Comparison of ENCODE assay signal across 9 cellular contexts in genomic region chr16:57479422-57480126, GRCh38. TPM values are rescaled to one million over a fixed set of nuclear protein-coding genes. Genes with fewer than 3 reads are reported as not detected.
DNase-seq lines count a peak whose midpoint lies in the region; ATAC-seq, FAIRE-seq and TF ChIP-seq lines count a peak whose summit lies in the region.
"Had no signal": no experiment of that assay in that cellular context is flagged by ENCODE, and none has a peak within 500 bp of the region (broad histone marks: within the 10 kb centered on the region; RNA-seq: fewer than 3 reads in every experiment).

No MANE protein-coding gene starts in this region.

- H3K9me3 ChIP-seq in breast epithelium (no peaks in the 10 kb centered on the region), kidney (ENCODE audit: control insufficient read depth in 1 of 2, low read length in 2 of 2) (no peaks in the 10 kb centered on the region)
- H3K9me3 ChIP-seq in CD8-positive, alpha-beta T cell (ENCODE audit: low read length): no peaks in the 10 kb centered on the region

- peaks cover 0 to 18% of the 10 kb centered on the region in 2 donors for H3K4me1 ChIP-seq in breast epithelium
- H3K4me1 ChIP-seq in kidney (ENCODE audit: control insufficient read depth in 1 of 2, insufficient read depth in 1 of 2, low read depth in 1 of 2, low read length in 2 of 2): peaks cover 42 to 54% of the 10 kb centered on the region in 2 donors
- peaks cover 15% of the 10 kb centered on the region for H3K4me1 ChIP-seq in CD8-positive, alpha-beta T cell (ENCODE audit: insufficient read depth, low read length)

- H3K27ac ChIP-seq in breast epithelium (peak overlapping the region; percentile 12 to 70), kidney (ENCODE audit: low read depth in 2 of 2, low read length in 2 of 2) (peak overlapping the region; percentile 68 to 71)
- no peak overlapping the region for H3K27ac ChIP-seq in CD8-positive, alpha-beta T cell (ENCODE audit: low read depth, low read length)

- H3K27ac Mint-ChIP-seq in MCF 10A (ENCODE audit: low read depth, unreplicated experiment): no peak overlapping the region
- H3K27ac Mint-ChIP-seq in CD8-positive, alpha-beta T cell: no peak overlapping the region
- H3K27ac Mint-ChIP-seq: activated naive CD8-positive, alpha-beta T cell had no signal

- H3K36me3 ChIP-seq in breast epithelium: no peaks in the 10 kb centered on the region
- peaks cover 5 to 6% of the 10 kb centered on the region in 2 donors for H3K36me3 ChIP-seq in kidney (ENCODE audit: control insufficient read depth in 1 of 2, insufficient read depth in 2 of 2, low read length in 2 of 2)
- no peaks in the 10 kb centered on the region for H3K36me3 ChIP-seq in CD8-positive, alpha-beta T cell (ENCODE audit: insufficient read depth, low read length)

- no peak for TF ChIP-seq CTCF in breast epithelium (IDR thresholded peaks at IDR 0.05)
- TF ChIP-seq CTCF in MCF 10A (IDR thresholded peaks at IDR 0.05; ENCODE audit: unreplicated experiment): no peak
- no peak for TF ChIP-seq CTCF in kidney (IDR thresholded peaks at IDR 0.05; ENCODE audit: borderline replicate concordance, extremely low read depth, insufficient read depth)
- no peak for TF ChIP-seq CTCF in CD8-positive, alpha-beta T cell (IDR thresholded peaks at IDR 0.05)

- H3K27me3 Mint-ChIP-seq in MCF 10A (ENCODE audit: insufficient read depth, unreplicated experiment): no peaks in the 10 kb centered on the region
- no peaks in the 10 kb centered on the region for H3K27me3 Mint-ChIP-seq in activated T-cell treated with anti-CD3 and anti-CD28 coated beads, Interleukin-2, amount 50 U/mL, for 4 hours (ENCODE audit: low read depth)
- no peaks in the 10 kb centered on the region for H3K27me3 Mint-ChIP-seq in CD8-positive, alpha-beta T cell (ENCODE audit: low read depth)
- H3K27me3 Mint-ChIP-seq: activated naive CD8-positive, alpha-beta T cell had no signal

- intact Hi-C loops in breast epithelium (cut with DNase I; ENCODE audit: low total_unique reads) (no loop called here), MCF 10A (cut with micrococcal nuclease) (no loop called here), kidney (cut with DNase I) (no loop called here)
- intact Hi-C loops in CD8-positive, alpha-beta T cell (cut with DNase I, micrococcal nuclease): no loop called here

- CTCF ChIA-PET in MCF 10A (lab: Yijun Ruan, JAX): interaction anchor here (0.6 to 1.2 kb wide), 4 partner anchors 40 to 906 kb away, joined by 3 to 5 read pairs (median 4); no protein-coding TSS in a partner anchor
- CTCF ChIA-PET in CD8-positive, alpha-beta T cell (lab: Charles Lee): interaction anchor here (0.7 to 3.3 kb wide), 4 partner anchors 17 to 97 kb away, joined by 3 to 11 read pairs (median 4); partner anchors contain the start of gene POLR2C

- no peaks in the 10 kb centered on the region for H3K27me3 ChIP-seq in breast epithelium
- H3K27me3 ChIP-seq in CD8-positive, alpha-beta T cell (ENCODE audit: insufficient read depth, low read length): no peaks in the 10 kb centered on the region

- no peaks in the 10 kb centered on the region for H3K9me3 Mint-ChIP-seq in MCF 10A (ENCODE audit: unreplicated experiment)
- H3K9me3 Mint-ChIP-seq in activated T-cell treated with anti-CD3 and anti-CD28 coated beads, Interleukin-2, amount 50 U/mL, for 4 hours: no peaks in the 10 kb centered on the region
- H3K9me3 Mint-ChIP-seq in CD8-positive, alpha-beta T cell: no peaks in the 10 kb centered on the region

- no peak for ATAC-seq in GM21367 (IDR thresholded peaks at IDR 0.05; ENCODE audit: unreplicated experiment)
- ATAC-seq in activated T-cell treated with anti-CD3 and anti-CD28 coated beads, Interleukin-2, amount 50 U/mL, for 4 hours: no peak
- no peak for ATAC-seq in CD8-positive, alpha-beta T cell

- POLR2A ChIA-PET in MCF 10A (lab: Yijun Ruan, JAX): interaction anchor here (0.6 kb wide), 1 partner anchor 8 kb away, joined by 3 read pairs; no protein-coding TSS in a partner anchor
- POLR2A ChIA-PET in CD8-positive, alpha-beta T cell (lab: Charles Lee): interaction anchor here (1.6 kb wide), 1 partner anchor 17 kb away, joined by 3 read pairs; no protein-coding TSS in a partner anchor

- peak overlapping the region; percentile 39 to 55 for H3K9ac ChIP-seq in kidney (ENCODE audit: low read length in 2 of 2)

- no TSS peak for BruUV-seq in MCF 10A (replicated peaks; lab: Mats Ljungman, UMichigan)

- H3K4me3 Mint-ChIP-seq in MCF 10A (ENCODE audit: unreplicated experiment): no peak overlapping the region
- no peak overlapping the region for H3K4me3 Mint-ChIP-seq in activated T-cell treated with anti-CD3 and anti-CD28 coated beads, Interleukin-2, amount 50 U/mL, for 4 hours
- no peak overlapping the region for H3K4me3 Mint-ChIP-seq in CD8-positive, alpha-beta T cell
- H3K4me3 Mint-ChIP-seq: activated naive CD8-positive, alpha-beta T cell had no signal

- H3K36me3 Mint-ChIP-seq in MCF 10A (ENCODE audit: insufficient read depth, unreplicated experiment): no peaks in the 10 kb centered on the region
- no peaks in the 10 kb centered on the region for H3K36me3 Mint-ChIP-seq in activated T-cell treated with anti-CD3 and anti-CD28 coated beads, Interleukin-2, amount 50 U/mL, for 4 hours (ENCODE audit: insufficient read depth)
- H3K36me3 Mint-ChIP-seq in CD8-positive, alpha-beta T cell: no peaks in the 10 kb centered on the region
- H3K36me3 Mint-ChIP-seq: activated naive CD8-positive, alpha-beta T cell had no signal

- H3K4me3 ChIP-seq in breast epithelium (peak overlapping the region; percentile 44 to 68 (median 47)), kidney (ENCODE audit: low read length in 2 of 2) (peak overlapping the region; percentile 70 to 72)
- H3K4me3 ChIP-seq in CD8-positive, alpha-beta T cell (ENCODE audit: low read depth, low read length): no peak overlapping the region

- no peak for TF ChIP-seq POLR2A in breast epithelium (IDR thresholded peaks at IDR 0.05)

- no peaks in the 10 kb centered on the region for H3K4me1 Mint-ChIP-seq in MCF 10A (ENCODE audit: insufficient read depth, unreplicated experiment)
- H3K4me1 Mint-ChIP-seq in activated T-cell treated with anti-CD3 and anti-CD28 coated beads, Interleukin-2, amount 50 U/mL, for 4 hours (ENCODE audit: low read depth): peaks cover 13% of the 10 kb centered on the region
- peaks cover 13% of the 10 kb centered on the region for H3K4me1 Mint-ChIP-seq in CD8-positive, alpha-beta T cell (ENCODE audit: low read depth)

- DNase-seq in breast epithelium (ENCODE audit: low spot score in 2 of 2): peak in 1 of 2 donors; percentile 51
- DNase-seq in MCF 10A (ENCODE audit: unreplicated experiment): no peak
- peak; percentile 12 for DNase-seq in brain pericyte (ENCODE audit: low read depth, low spot score)
- DNase-seq in kidney: no peak
- peak; percentile 65 for DNase-seq in stromal cell of bone marrow (ENCODE audit: low read depth)
- no peak for DNase-seq in activated T-cell treated with anti-CD3 and anti-CD28 coated beads, Interleukin-2, amount 50 U/mL, for 4 hours
- DNase-seq in CD8-positive, alpha-beta T cell: no peak

- no peak for FAIRE-seq in kidney (lab: Jason Lieb, UNC)

RNA-seq across cellular contexts. Expression of gene DOK4, which starts 6.7 kb away (rescaled TPM):
- 10 to 100 TPM; 13.1 to 20.3 (median 17.6) TPM for total RNA-seq in breast epithelium
- 6.4 and 7.5 TPM in 2 replicates for total RNA-seq in MCF 10A (2022)
- 63.7 TPM for total RNA-seq in kidney
- polyA plus RNA-seq in kidney (ENCODE audit: insufficient read depth, low read depth, low replicate concordance): 57.2 TPM
- total RNA-seq in activated T-cell treated with anti-CD3 and anti-CD28 coated beads, Interleukin-2, amount 50 U/mL, for 4 hours: 1 to 10 TPM; 1.1 to 2.6 (median 1.6) TPM
- 1 to 10 TPM; 1.7 to 1.9 TPM for total RNA-seq in CD8-positive, alpha-beta T cell

RNA-seq across cellular contexts. Expression of gene POLR2C, which starts 17.1 kb away (rescaled TPM):
- total RNA-seq in breast epithelium (100 to 1,000 TPM; 119 to 129 (median 127) TPM), MCF 10A (2022) (43.3 and 44.8 TPM in 2 replicates), kidney (58.9 TPM)
- polyA plus RNA-seq in kidney (ENCODE audit: insufficient read depth, low read depth, low replicate concordance): 68.9 TPM
- total RNA-seq in activated T-cell treated with anti-CD3 and anti-CD28 coated beads, Interleukin-2, amount 50 U/mL, for 4 hours: 100 to 1,000 TPM; 117 to 130 (median 129) TPM
- total RNA-seq in CD8-positive, alpha-beta T cell: 100 to 1,000 TPM; 101 to 112 TPM

RNA-seq across cellular contexts. Expression of gene COQ9, which starts 32.3 kb away (rescaled TPM):
- 10 to 100 TPM; 36.0 to 42.6 (median 40.7) TPM for total RNA-seq in breast epithelium
- 72.5 and 80.8 TPM in 2 replicates for total RNA-seq in MCF 10A (2022)
- 78.0 TPM for total RNA-seq in kidney
- 200 TPM for polyA plus RNA-seq in kidney (ENCODE audit: insufficient read depth, low read depth, low replicate concordance)
- total RNA-seq in activated T-cell treated with anti-CD3 and anti-CD28 coated beads, Interleukin-2, amount 50 U/mL, for 4 hours: 10 to 100 TPM; 44.5 to 47.2 (median 47.0) TPM
- total RNA-seq in CD8-positive, alpha-beta T cell: 10 to 100 TPM in 1 of 2 experiments, 1 to 10 TPM in 1; 8.1 to 11.7 TPM

RNA-seq across cellular contexts. Expression of gene CIAPIN1, which starts 32.4 kb away (rescaled TPM):
- total RNA-seq in breast epithelium: 10 to 100 TPM; 23.4 to 33.2 (median 28.8) TPM
- total RNA-seq in MCF 10A (2022): 99.9 and 105 TPM in 2 replicates
- 53.6 TPM for total RNA-seq in kidney
- polyA plus RNA-seq in kidney (ENCODE audit: insufficient read depth, low read depth, low replicate concordance): 56.3 TPM
- 100 to 1,000 TPM in 1 of 3 donors, 10 to 100 TPM in 2; 75.9 to 100 (median 92.2) TPM for total RNA-seq in activated T-cell treated with anti-CD3 and anti-CD28 coated beads, Interleukin-2, amount 50 U/mL, for 4 hours
- total RNA-seq in CD8-positive, alpha-beta T cell: 10 to 100 TPM; 28.6 to 29.7 TPM

RNA-seq across cellular contexts. Expression of gene CCDC102A, which starts 56.8 kb away (rescaled TPM):
- total RNA-seq in breast epithelium: 10 to 100 TPM in 2 of 3 donors, 1 to 10 TPM in 1; 6.7 to 15.1 (median 12.1) TPM
- total RNA-seq in MCF 10A (2022): 3.8 and 4.1 TPM in 2 replicates
- total RNA-seq in kidney: 11.9 TPM
- 5.7 TPM for polyA plus RNA-seq in kidney (ENCODE audit: insufficient read depth, low read depth, low replicate concordance)
- total RNA-seq in activated T-cell treated with anti-CD3 and anti-CD28 coated beads, Interleukin-2, amount 50 U/mL, for 4 hours: 1 to 10 TPM; 4.6 to 8.9 (median 6.9) TPM
- total RNA-seq in CD8-positive, alpha-beta T cell: 1 to 10 TPM; 2.1 to 3.1 TPM

Comparison
In these comparisons a context has a peak if more than half of its experiments do, and no peak if none do; other contexts are left out.
1. DNase-seq: peak in brain pericyte (single experiment) and stromal cell of bone marrow (single experiment); none in MCF 10A (single experiment), kidney (single experiment), activated T-cell treated with anti-CD3 and anti-CD28 coated beads, Interleukin-2, amount 50 U/mL, for 4 hours (single experiment) and CD8-positive, alpha-beta T cell (0 of 7).